1 cellular context compared by ENCODE assay signal in genomic region chr5:14142202-14142855, GRCh38.
TF ChIP-seq lines count a peak whose summit lies in the region.

No MANE protein-coding gene starts in this region.

TF ChIP-seq in H1, 55 proteins besides CTCF, POLR2A, EP300 and RAD21 (continued from another document):
- TF ChIP-seq ZNF274 (IDR thresholded peaks at IDR 0.05; ENCODE audit: borderline replicate concordance, extremely low read depth, low read length) (no peak), HDAC2 (IDR thresholded peaks at IDR 0.05; ENCODE audit: borderline replicate concordance in 1 of 2, low read depth in 2 of 2, low read length in 2 of 2) (no peak)
